In the genomic region with DNA sequence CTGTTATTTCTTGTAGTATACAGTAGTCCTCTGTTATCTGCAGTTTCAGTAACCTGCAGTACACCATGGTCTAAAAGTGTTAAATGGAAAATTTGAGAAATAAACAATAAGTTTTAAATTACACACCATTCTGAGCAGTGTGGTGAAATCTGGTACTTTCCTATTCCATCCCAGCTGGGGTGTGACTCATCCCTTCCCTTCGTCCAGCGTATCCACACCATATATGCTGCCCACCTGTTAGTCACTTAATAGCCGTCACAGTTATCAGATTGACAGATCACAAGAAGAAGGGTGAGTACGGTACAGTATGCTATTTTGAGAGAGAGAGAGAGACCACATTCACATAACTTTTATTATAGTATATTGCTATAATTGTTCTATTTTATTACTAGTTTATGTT, we compare ENCODE assay signal across 11 cellular contexts. TPM values are rescaled to one million over a fixed set of nuclear protein-coding genes. Genes with fewer than 3 reads are reported as not detected.
A peak's percentile ranks its signal among the peaks of the same experiment; 100 is the strongest.
DNase-seq lines count a peak whose midpoint lies in the region; ATAC-seq, FAIRE-seq and TF ChIP-seq lines count a peak whose summit lies in the region.
"Had no signal": no experiment of that assay in that cellular context is flagged by ENCODE, and none has a peak within 500 bp of the region (broad histone marks: within the 10 kb centered on the region; RNA-seq: fewer than 3 reads in every experiment).

No MANE protein-coding gene starts in this region.

- FAIRE-seq in bronchial epithelial cell (lab: Jason Lieb, UNC) = no peak
- FAIRE-seq: pancreas had no signal

- H3K36me3 ChIP-seq in bronchial epithelial cell (ENCODE audit: control insufficient read depth, insufficient read depth, low read length) = no peaks in the 10 kb centered on the region

- TF ChIP-seq CTCF in bronchial epithelial cell (IDR thresholded peaks at IDR 0.05; ENCODE audit: insufficient read depth, low read length, severe bottlenecking) = no peak

- ATAC-seq in activated CD4-positive, CD25-positive, alpha-beta regulatory T cell treated with anti-CD3 and anti-CD28 coated beads, Interleukin-2, amount 50 U/mL, for 24 hours = peak; percentile 82 to 86
- no peak for ATAC-seq in HG03025 (IDR thresholded peaks at IDR 0.05; ENCODE audit: low FRiP score, unreplicated experiment)
- ATAC-seq: pancreas had no signal

- no peaks in the 10 kb centered on the region for H3K27me3 ChIP-seq in bronchial epithelial cell (ENCODE audit: control insufficient read depth, insufficient read depth, low read length)
- H3K27me3 ChIP-seq: pancreas had no signal

- no peak overlapping the region for H3K4me3 ChIP-seq in bronchial epithelial cell (ENCODE audit: low read depth, low read length)
- H3K4me3 ChIP-seq: pancreas had no signal

- DNase-seq in activated CD4-positive, CD25-positive, alpha-beta regulatory T cell treated with anti-CD3 and anti-CD28 coated beads, Interleukin-2, amount 50 U/mL, for 72 hours = no peak
- DNase-seq in HK-2 (ENCODE audit: unreplicated experiment) (peak; percentile 28), bronchial epithelial cell (ENCODE audit: low read depth) (peak; percentile 91), activated gamma-delta T cell treated with Interleukin-2 at 50 U/mL for 16 hours (no peak), GM19240 (ENCODE audit: insufficient read length, low spot score) (no peak)
- peak; percentile 22 for DNase-seq in stimulated activated CD4-positive, alpha-beta T cell treated with anti-CD3 and anti-CD28 coated beads, Interleukin-1b, Interleukin-23, amount 100 ng/mL, for 48 hours
- DNase-seq: pancreas, substantia nigra had no signal

RNA-seq across cellular contexts. Expression of gene FAM151B, which starts 28.9 kb away (rescaled TPM):
- total RNA-seq in bronchial epithelial cell = 0.79 and 2.0 TPM in 2 replicates

RNA-seq across cellular contexts. Expression of gene ANKRD34B, which starts 53.3 kb away (rescaled TPM):
- total RNA-seq in bronchial epithelial cell = not detected in 2 replicates
- total RNA-seq: B cell, pancreas had no signal

Comparison
In these comparisons a context has a peak if more than half of its experiments do, and no peak if none do; other contexts are left out.
1. DNase-seq: peak in HK-2 (single experiment), bronchial epithelial cell (single experiment) and stimulated activated CD4-positive, alpha-beta T cell treated with anti-CD3 and anti-CD28 coated beads, Interleukin-1b, Interleukin-23, amount 100 ng/mL, for 48 hours (single experiment); none in activated CD4-positive, CD25-positive, alpha-beta regulatory T cell treated with anti-CD3 and anti-CD28 coated beads, Interleukin-2, amount 50 U/mL, for 72 hours (single experiment), activated gamma-delta T cell treated with Interleukin-2 at 50 U/mL for 16 hours (single experiment) and GM19240 (single experiment).